ENCODE assay signal across 12 cellular contexts in genomic region chr4:60463846-60464502, GRCh38.
DNase-seq lines count a peak whose midpoint lies in the region; ATAC-seq lines count a peak whose summit lies in the region.
"Had no signal": no experiment of that assay in that cellular context is flagged by ENCODE, and none has a peak within 500 bp of the region (broad histone marks: within the 10 kb centered on the region; RNA-seq: fewer than 3 reads in every experiment).

No MANE protein-coding gene starts in this region.

- H4K20me1 ChIP-seq in Karpas-422 (ENCODE audit: insufficient read depth, low read depth, low read length) = no peaks in the 10 kb centered on the region

- H3K9me2 ChIP-seq in Karpas-422 (replicated peaks; ENCODE audit: insufficient read depth, low read length) = no peaks in the 10 kb centered on the region

- H3K9ac ChIP-seq in Karpas-422 (ENCODE audit: low read length) = no peak overlapping the region

- H3K36me3 Mint-ChIP-seq in activated T-cell treated with anti-CD3 and anti-CD28 coated beads, Interleukin-2, amount 50 U/mL, for 24 hours (ENCODE audit: low read depth) = no peaks in the 10 kb centered on the region
- H3K36me3 Mint-ChIP-seq in activated T-cell treated with anti-CD3 and anti-CD28 coated beads, Interleukin-2, amount 50 U/mL, for 72 hours (ENCODE audit: insufficient read depth in 2 of 2) = peaks cover 0 to 9% of the 10 kb centered on the region in 2 donors
- H3K36me3 Mint-ChIP-seq: activated naive CD8-positive, alpha-beta T cell had no signal

- H2AFZ ChIP-seq in Karpas-422 (ENCODE audit: low read length) = no peak overlapping the region

- H3K4me3 ChIP-seq in Karpas-422 (ENCODE audit: low read length) = no peak overlapping the region
- H3K4me3 ChIP-seq: skin epidermis, tibial nerve had no signal

- no peak overlapping the region for H3K4me3 Mint-ChIP-seq in activated T-cell treated with anti-CD3 and anti-CD28 coated beads, Interleukin-2, amount 50 U/mL, for 24 hours
- no peak overlapping the region for H3K4me3 Mint-ChIP-seq in activated T-cell treated with anti-CD3 and anti-CD28 coated beads, Interleukin-2, amount 50 U/mL, for 72 hours
- H3K4me3 Mint-ChIP-seq: activated naive CD8-positive, alpha-beta T cell had no signal

- DNase-seq in AG08395 (ENCODE audit: low spot score) (peak; percentile 6), Karpas-422 (peak; percentile 45), cerebellar cortex (ENCODE audit: low spot score) (peak; percentile 2), NCI-H1694 (lab: John Stamatoyannopoulos, UW) (no peak), islet precursor cell (no peak)
- no peak for DNase-seq in activated T-cell treated with anti-CD3 and anti-CD28 coated beads, Interleukin-2, amount 50 U/mL, for 24 hours
- DNase-seq in activated T-cell treated with anti-CD3 and anti-CD28 coated beads, Interleukin-2, amount 50 U/mL, for 72 hours = no peak
- DNase-seq: SHP77 treated with DMSO at 0.1 percent for 48 hours had no signal

- no peak overlapping the region for H3K27ac Mint-ChIP-seq in activated T-cell treated with anti-CD3 and anti-CD28 coated beads, Interleukin-2, amount 50 U/mL, for 24 hours
- H3K27ac Mint-ChIP-seq in activated T-cell treated with anti-CD3 and anti-CD28 coated beads, Interleukin-2, amount 50 U/mL, for 72 hours = no peak overlapping the region
- H3K27ac Mint-ChIP-seq: activated naive CD8-positive, alpha-beta T cell had no signal

- peak; percentile 56 for ATAC-seq in GM18517 (IDR thresholded peaks at IDR 0.05; ENCODE audit: unreplicated experiment)
- ATAC-seq in activated T-cell treated with anti-CD3 and anti-CD28 coated beads, Interleukin-2, amount 50 U/mL, for 72 hours (replicated peaks in 1 of 2) = no peak

- no peaks in the 10 kb centered on the region for H3K4me1 Mint-ChIP-seq in activated T-cell treated with anti-CD3 and anti-CD28 coated beads, Interleukin-2, amount 50 U/mL, for 24 hours (ENCODE audit: low read depth)
- H3K4me1 Mint-ChIP-seq in activated T-cell treated with anti-CD3 and anti-CD28 coated beads, Interleukin-2, amount 50 U/mL, for 72 hours (ENCODE audit: low read depth) = no peaks in the 10 kb centered on the region

- H3K4me2 ChIP-seq in Karpas-422 (ENCODE audit: low read depth, low read length, poor library complexity, severe bottlenecking) = no peak overlapping the region

- no peaks in the 10 kb centered on the region for H3K27me3 Mint-ChIP-seq in activated T-cell treated with anti-CD3 and anti-CD28 coated beads, Interleukin-2, amount 50 U/mL, for 24 hours
- no peaks in the 10 kb centered on the region for H3K27me3 Mint-ChIP-seq in activated T-cell treated with anti-CD3 and anti-CD28 coated beads, Interleukin-2, amount 50 U/mL, for 72 hours (ENCODE audit: low read depth)
- H3K27me3 Mint-ChIP-seq: activated naive CD8-positive, alpha-beta T cell had no signal

- H3K27me3 ChIP-seq in Karpas-422 (ENCODE audit: low read length) = no peaks in the 10 kb centered on the region
- H3K27me3 ChIP-seq: tibial nerve had no signal

- H3K36me3 ChIP-seq in Karpas-422 (ENCODE audit: insufficient read depth, low read length) = no peaks in the 10 kb centered on the region
- H3K36me3 ChIP-seq: tibial nerve had no signal

- peaks cover 27% of the 10 kb centered on the region for H3K9me3 Mint-ChIP-seq in activated T-cell treated with anti-CD3 and anti-CD28 coated beads, Interleukin-2, amount 50 U/mL, for 24 hours
- peaks cover 13 to 14% of the 10 kb centered on the region in 2 donors for H3K9me3 Mint-ChIP-seq in activated T-cell treated with anti-CD3 and anti-CD28 coated beads, Interleukin-2, amount 50 U/mL, for 72 hours

- H3K4me1 ChIP-seq in Karpas-422 (ENCODE audit: low read length) = no peaks in the 10 kb centered on the region
- H3K4me1 ChIP-seq: tibial nerve had no signal

- H3K9me3 ChIP-seq in Karpas-422 (ENCODE audit: low read length) = peaks cover 26% of the 10 kb centered on the region

- H3K79me2 ChIP-seq in Karpas-422 (ENCODE audit: low read length) = no peaks in the 10 kb centered on the region

- no peak overlapping the region for H3K27ac ChIP-seq in Karpas-422 (ENCODE audit: low read length)
- H3K27ac ChIP-seq: skin epidermis, tibial nerve had no signal

Comparison
In these comparisons a context has a peak if more than half of its experiments do, and no peak if none do; other contexts are left out.
1. DNase-seq: peak in AG08395 (single experiment), Karpas-422 (single experiment) and cerebellar cortex (single experiment); none in activated T-cell treated with anti-CD3 and anti-CD28 coated beads, Interleukin-2, amount 50 U/mL, for 24 hours (single experiment), NCI-H1694 (single experiment), islet precursor cell (single experiment) and activated T-cell treated with anti-CD3 and anti-CD28 coated beads, Interleukin-2, amount 50 U/mL, for 72 hours (0 of 2).